10 cellular contexts compared by ENCODE assay signal in the genomic region with DNA sequence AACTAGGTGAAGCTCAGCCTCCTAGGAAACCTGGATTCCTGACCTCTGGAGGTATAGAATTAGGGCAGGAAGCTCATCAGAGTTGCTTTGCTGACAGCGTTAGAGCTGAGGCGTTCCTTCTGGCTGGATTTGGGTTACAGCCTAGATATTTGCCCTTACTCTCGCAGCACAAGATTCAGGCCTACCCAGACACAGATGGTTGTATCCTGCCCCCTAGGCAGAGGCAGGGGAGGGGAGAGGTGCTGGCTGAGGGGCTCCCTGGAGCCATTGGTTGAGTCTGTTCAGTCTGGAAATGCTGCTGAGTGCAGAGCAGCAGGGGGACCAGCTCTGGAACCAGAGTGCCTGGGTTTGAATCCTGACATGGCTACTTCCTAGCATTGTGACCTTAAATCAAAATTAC.
A peak's percentile ranks its signal among the peaks of the same experiment; 100 is the strongest.
DNase-seq lines count a peak whose midpoint lies in the region; ATAC-seq and TF ChIP-seq lines count a peak whose summit lies in the region.
"Had no signal": no experiment of that assay in that cellular context is flagged by ENCODE, and none has a peak within 500 bp of the region (broad histone marks: within the 10 kb centered on the region; RNA-seq: fewer than 3 reads in every experiment).

No MANE protein-coding gene starts in this region.

- H3K9ac ChIP-seq in neuronal stem cell (ENCODE audit: low read depth, low read length, poor library complexity): no peak overlapping the region

- peak overlapping the region; percentile 75 for H3K27ac Mint-ChIP-seq in HFFc6
- H3K27ac Mint-ChIP-seq in activated naive CD8-positive, alpha-beta T cell: peak overlapping the region; percentile 94

- H3K23ac ChIP-seq in neuronal stem cell (ENCODE audit: low read depth, low read length, poor library complexity): no peak overlapping the region

- H3K4me3 ChIP-seq in right atrium auricular region (no peak overlapping the region), stomach (no peak overlapping the region), neuronal stem cell (ENCODE audit: low read length in 2 of 2) (no peak overlapping the region)

- H3K4me3 Mint-ChIP-seq in HFFc6: no peak overlapping the region
- H3K4me3 Mint-ChIP-seq in activated naive CD8-positive, alpha-beta T cell: no peak overlapping the region

- H3K27me3 ChIP-seq in right atrium auricular region: no peaks in the 10 kb centered on the region
- no peaks in the 10 kb centered on the region for H3K27me3 ChIP-seq in stomach
- no peaks in the 10 kb centered on the region for H3K27me3 ChIP-seq in neuronal stem cell (ENCODE audit: control insufficient read depth in 3 of 3, insufficient read depth in 3 of 3, low read depth in 1 of 3, low read length in 3 of 3)

- peak overlapping the region; percentile 42 to 60 for H3K27ac ChIP-seq in right atrium auricular region
- peak overlapping the region; percentile 32 to 86 (median 79) for H3K27ac ChIP-seq in stomach
- H3K27ac ChIP-seq in neuronal stem cell (replicated peaks; ENCODE audit: low read length): no peak overlapping the region

- H3K18ac ChIP-seq in neuronal stem cell (ENCODE audit: low read length): no peak overlapping the region

- DNase-seq in HFFc6: no peak
- DNase-seq in right atrium auricular region (ENCODE audit: low spot score): no peak
- no peak for DNase-seq in stomach
- no peak for DNase-seq in neuronal stem cell (ENCODE audit: low spot score)
- DNase-seq in GM19238 (ENCODE audit: insufficient read length, low spot score): no peak
- DNase-seq: NCI-H2029 treated with DMSO at 0.1 percent for 48 hours; stimulated activated CD4-positive, alpha-beta T cell treated with anti-CD3 and anti-CD28 coated beads, Interleukin-15, amount 100 ng/mL, for 24 hours; stimulated activated naive CD8-positive, alpha-beta T cell treated with anti-CD3 and anti-CD28 coated beads, Interleukin-15, amount 100 ng/mL, for 72 hours had no signal

- H3K4me1 ChIP-seq in right atrium auricular region: peaks cover 2 to 62% of the 10 kb centered on the region in 2 donors
- peaks cover 47 to 90% (median 70%) of the 10 kb centered on the region in 4 donors for H3K4me1 ChIP-seq in stomach
- peaks cover 6 to 16% of the 10 kb centered on the region in 2 donors for H3K4me1 ChIP-seq in neuronal stem cell (ENCODE audit: control insufficient read depth in 2 of 2, insufficient read depth in 1 of 2, low read depth in 1 of 2, low read length in 2 of 2)

- no peak overlapping the region for H2BK15ac ChIP-seq in neuronal stem cell (ENCODE audit: low read length)

- H3K36me3 Mint-ChIP-seq in HFFc6 (ENCODE audit: low read depth): 0 out of 2 replicates have a peak, but pooled peaks cover under 1% of the 10 kb centered on the region
- no peaks in the 10 kb centered on the region for H3K36me3 Mint-ChIP-seq in activated naive CD8-positive, alpha-beta T cell

- H3K36me3 ChIP-seq in right atrium auricular region: no peaks in the 10 kb centered on the region
- H3K36me3 ChIP-seq in stomach: no peaks in the 10 kb centered on the region
- no peaks in the 10 kb centered on the region for H3K36me3 ChIP-seq in neuronal stem cell (replicated peaks in 1 of 2; ENCODE audit: control insufficient read depth in 2 of 2, insufficient read depth in 2 of 2, low read length in 2 of 2)

- intact Hi-C loops in stomach (cut with DNase I; ENCODE audit: low total_unique reads): no loop called here

- no peaks in the 10 kb centered on the region for H3K9me3 Mint-ChIP-seq in HFFc6
- no peaks in the 10 kb centered on the region for H3K9me3 Mint-ChIP-seq in activated naive CD8-positive, alpha-beta T cell (ENCODE audit: low read depth)
- H3K9me3 Mint-ChIP-seq: stimulated activated naive CD8-positive, alpha-beta T cell treated with anti-CD3 and anti-CD28 coated beads, Interleukin-15, amount 100 ng/mL, for 72 hours had no signal

- H2AK5ac ChIP-seq in neuronal stem cell (ENCODE audit: low read depth, low read length): no peak overlapping the region

- peaks cover 53% of the 10 kb centered on the region for H3K4me1 Mint-ChIP-seq in HFFc6 (ENCODE audit: low read depth)
- peaks cover 80% of the 10 kb centered on the region for H3K4me1 Mint-ChIP-seq in activated naive CD8-positive, alpha-beta T cell (ENCODE audit: low read depth)

- no peak overlapping the region for H2BK5ac ChIP-seq in neuronal stem cell (ENCODE audit: low read length)

- no peak overlapping the region for H3K14ac ChIP-seq in neuronal stem cell (ENCODE audit: low read length)

- TF ChIP-seq CTCF in HFFc6 (IDR thresholded peaks at IDR 0.05): no peak; the same call in 1 of the 2 replicates
- no peak for TF ChIP-seq CTCF in right atrium auricular region (IDR thresholded peaks at IDR 0.05)
- TF ChIP-seq CTCF in stomach (IDR thresholded peaks at IDR 0.05): no peak

- WGBS in stomach, 5 donors: 0 to 43% (median 17%) methylated on average over 3 of the region's 3 CpGs
- no CpG with 5 or more reads among the region's 3 CpGs for WGBS in neuronal stem cell (ENCODE audit: extremely low coverage in 2 of 2, insufficient read length in 2 of 2, insufficient replicate concordance in 1 of 2), 2 donors

- no peak overlapping the region for H3K4ac ChIP-seq in neuronal stem cell (ENCODE audit: low read length)

- peaks cover 14% of the 10 kb centered on the region for H3K79me1 ChIP-seq in neuronal stem cell (ENCODE audit: low read depth, low read length)

- H3K9me3 ChIP-seq in right atrium auricular region: no peaks in the 10 kb centered on the region
- H3K9me3 ChIP-seq in stomach: no peaks in the 10 kb centered on the region
- no peaks in the 10 kb centered on the region for H3K9me3 ChIP-seq in neuronal stem cell (replicated peaks in 1 of 2; ENCODE audit: control insufficient read depth in 2 of 2, insufficient read depth in 1 of 2, low read depth in 1 of 2, low read length in 2 of 2)

- H2AFZ ChIP-seq in neuronal stem cell (ENCODE audit: low read length): no peak overlapping the region

- no peak overlapping the region for H4K8ac ChIP-seq in neuronal stem cell (ENCODE audit: low read depth, low read length)

- ATAC-seq in GM21390 (IDR thresholded peaks at IDR 0.05; ENCODE audit: unreplicated experiment): no peak
- ATAC-seq: stimulated activated naive CD8-positive, alpha-beta T cell treated with anti-CD3 and anti-CD28 coated beads, Interleukin-15, amount 100 ng/mL, for 72 hours had no signal

- TF ChIP-seq EP300 in stomach (IDR thresholded peaks at IDR 0.05): no peak

- H3K4me2 ChIP-seq in neuronal stem cell (ENCODE audit: insufficient read depth, low read length, poor library complexity, severe bottlenecking): no peak overlapping the region

- no peaks in the 10 kb centered on the region for H3K27me3 Mint-ChIP-seq in HFFc6 (ENCODE audit: insufficient read depth)
- no peaks in the 10 kb centered on the region for H3K27me3 Mint-ChIP-seq in activated naive CD8-positive, alpha-beta T cell
- H3K27me3 Mint-ChIP-seq: stimulated activated naive CD8-positive, alpha-beta T cell treated with anti-CD3 and anti-CD28 coated beads, Interleukin-15, amount 100 ng/mL, for 72 hours had no signal

- no peak overlapping the region for H2BK12ac ChIP-seq in neuronal stem cell (ENCODE audit: low read length)

- H4K91ac ChIP-seq in neuronal stem cell (ENCODE audit: low read depth, low read length, poor library complexity): no peak overlapping the region

- no peak overlapping the region for H2BK120ac ChIP-seq in neuronal stem cell (ENCODE audit: low read depth, low read length)

- no peak for TF ChIP-seq POLR2A in stomach (IDR thresholded peaks at IDR 0.05)
